ENCODE assay signal across 8 cellular contexts in the genomic region with DNA sequence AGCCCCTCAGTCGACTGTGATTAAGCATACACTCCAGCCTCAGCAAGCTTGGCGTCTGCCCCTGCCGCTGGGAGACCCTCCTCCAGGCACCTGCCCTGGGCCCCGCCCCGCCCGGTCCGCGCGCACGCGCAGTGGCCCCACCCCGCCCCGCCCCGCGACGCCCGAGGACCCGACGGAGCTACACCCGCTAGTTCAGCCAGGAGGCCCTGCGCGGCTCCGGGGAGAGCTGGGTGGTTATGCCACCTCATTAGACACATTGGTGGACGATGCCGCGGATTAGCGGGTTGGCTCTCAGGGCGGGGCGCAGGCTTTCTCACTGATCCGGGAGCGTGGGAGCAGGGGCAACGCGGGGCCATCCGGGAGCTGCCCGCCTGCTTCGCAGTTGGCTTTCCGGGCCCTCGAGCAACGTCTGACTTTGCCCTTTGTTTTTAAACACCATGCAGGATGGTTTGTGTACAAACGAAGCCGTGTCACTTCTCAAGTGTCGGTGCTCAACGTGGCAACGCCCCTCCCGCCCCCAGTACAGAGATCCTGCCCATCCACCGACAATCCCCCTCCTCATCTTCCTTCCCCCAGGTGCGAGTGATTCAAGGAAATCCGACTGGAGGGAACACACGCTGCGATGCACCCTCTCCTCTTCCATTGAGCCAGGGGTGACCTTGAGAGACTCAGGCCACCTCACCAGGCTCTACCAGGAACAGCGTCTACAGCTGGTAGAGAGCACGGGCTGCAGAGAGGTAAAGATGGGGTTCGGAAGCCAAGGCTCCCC.
DNase-seq lines count a peak whose midpoint lies in the region; ATAC-seq, FAIRE-seq and TF ChIP-seq lines count a peak whose summit lies in the region.

No MANE protein-coding gene starts in this region.

- POLR2A ChIA-PET in K562 (lab: Yijun Ruan, JAX), result no interaction called here

- peak overlapping the region; percentile 83 for H2AFZ ChIP-seq in K562 (ENCODE audit: low read depth, low read length)
- H2AFZ ChIP-seq in smooth muscle cell (ENCODE audit: low read depth), result peak overlapping the region; percentile 95

- in situ Hi-C loops in K562 (cut with MboI), result no loop called here

- BruUV-seq in K562 (replicated peaks; lab: Mats Ljungman, UMichigan), result no TSS peak

- no peaks in the 10 kb centered on the region; the same call in 1 of the 2 replicates for H4K20me1 ChIP-seq in K562 (replicated peaks; ENCODE audit: control insufficient read depth, insufficient read depth, low read length)
- no peaks in the 10 kb centered on the region for H4K20me1 ChIP-seq in smooth muscle cell (ENCODE audit: low read depth)

- H3K9me3 ChIP-seq in HUES64 (ENCODE audit: insufficient read depth, low read depth, low read length) (peaks cover 7% of the 10 kb centered on the region), K562 (replicated peaks; ENCODE audit: control insufficient read depth, insufficient read depth, low read depth, low read length) (no peaks in the 10 kb centered on the region), iPS-18a (ENCODE audit: control insufficient read depth, low read depth, low read length) (no peaks in the 10 kb centered on the region), smooth muscle cell (replicated peaks; ENCODE audit: low read depth) (no peaks in the 10 kb centered on the region)

- peak overlapping the region; percentile 38 for H3K4me2 ChIP-seq in K562 (ENCODE audit: insufficient read depth, low read length)
- H3K4me2 ChIP-seq in smooth muscle cell, result peak overlapping the region; percentile 86

- H3K4me1 ChIP-seq in HUES64 (ENCODE audit: insufficient read depth, low read length) (peaks cover 3% of the 10 kb centered on the region; the same call in 1 of the 2 replicates), K562 (replicated peaks in 1 of 2; ENCODE audit: control insufficient read depth in 2 of 2, insufficient read depth in 2 of 2, low read length in 2 of 2) (peaks cover 23 to 29% of the 10 kb centered on the region in 2 experiments), iPS-18a (ENCODE audit: control insufficient read depth, low read depth, low read length) (peaks cover 4% of the 10 kb centered on the region), smooth muscle cell (ENCODE audit: low read depth) (no peaks in the 10 kb centered on the region)

- CTCF ChIA-PET in K562 (lab: Yijun Ruan, JAX; ENCODE audit: low intra/inter-chr PET ratio), result no interaction called here

- ATAC-seq in GM18502 (IDR thresholded peaks at IDR 0.05; ENCODE audit: poor library complexity, unreplicated experiment), result peak; percentile 74
- ATAC-seq in K562, result peak; percentile 79
- no peak for ATAC-seq in GM18861 (IDR thresholded peaks at IDR 0.05; ENCODE audit: unreplicated experiment)
- no peak for ATAC-seq in HG02884 (IDR thresholded peaks at IDR 0.05; ENCODE audit: unreplicated experiment)

- H3K9ac ChIP-seq in HUES64 (ENCODE audit: low read depth, low read length) (peak overlapping the region; percentile 4; the same call in 1 of the 2 replicates), K562 (ENCODE audit: insufficient read depth in 1 of 2, low read depth in 2 of 2, low read length in 2 of 2) (no peak overlapping the region), iPS-18a (ENCODE audit: low read length) (peak overlapping the region; percentile 29), smooth muscle cell (ENCODE audit: low read depth) (no peak overlapping the region)

- TF ChIP-seq CTCF in K562 (IDR thresholded peaks at IDR 0.05 in 2 of 3, conservative IDR thresholded peaks at IDR 0.05 in 1 of 3; ENCODE audit: insufficient read depth in 2 of 3, low read depth in 1 of 3, low read length in 3 of 3), result 0 out of 6 replicates have a peak, but pooled peaks of 1 of the 3 experiments have one; percentile 1
- TF ChIP-seq CTCF in smooth muscle cell (IDR thresholded peaks at IDR 0.05; ENCODE audit: borderline replicate concordance, insufficient read depth, poor library complexity, severe bottlenecking), result no peak

- FAIRE-seq in K562 (lab: Jason Lieb, UNC), result no peak

- 10% methylated on average over 53 of the region's 53 CpGs for WGBS in HUES64
- WGBS in K562 (ENCODE audit: insufficient coverage, low coverage, missing lambda C conversion rate), result 50% methylated on average over 14 of the region's 53 CpGs
- 16% methylated on average over 48 of the region's 53 CpGs for WGBS in smooth muscle cell (ENCODE audit: low lambda C conversion rate)

- no peaks in the 10 kb centered on the region for H3K36me3 ChIP-seq in HUES64 (ENCODE audit: insufficient read depth, low read length)
- H3K36me3 ChIP-seq in K562 (ENCODE audit: control insufficient read depth, insufficient read depth, low read length), result no peaks in the 10 kb centered on the region
- H3K36me3 ChIP-seq in iPS-18a (ENCODE audit: control insufficient read depth, low read depth, low read length), result no peaks in the 10 kb centered on the region
- H3K36me3 ChIP-seq in smooth muscle cell (ENCODE audit: low read depth), result no peaks in the 10 kb centered on the region

- no peak for TF ChIP-seq POLR2A in K562 (conservative IDR thresholded peaks at IDR 0.05)

- no peak for TF ChIP-seq RAD21 in K562 (CRISPR knock-in tag; conservative IDR thresholded peaks at IDR 0.05 in 1 of 2, IDR thresholded peaks at IDR 0.05 in 1 of 2)

- intact Hi-C loops in K562 (cut with micrococcal nuclease), result no loop called here

- H3F3A ChIP-seq in smooth muscle cell (ENCODE audit: low read depth), result no peaks in the 10 kb centered on the region

- peaks cover 25% of the 10 kb centered on the region for H3K27me3 ChIP-seq in HUES64 (ENCODE audit: insufficient read depth, low read length)
- H3K27me3 ChIP-seq in K562 (ENCODE audit: control insufficient read depth in 2 of 2, insufficient read depth in 2 of 2, low read length in 2 of 2), result no peaks in the 10 kb centered on the region
- H3K27me3 ChIP-seq in iPS-18a (ENCODE audit: control insufficient read depth, insufficient read depth, low read length), result peaks cover 26% of the 10 kb centered on the region
- peaks cover 10% of the 10 kb centered on the region for H3K27me3 ChIP-seq in smooth muscle cell (ENCODE audit: low read depth)

- H3K9me1 ChIP-seq in K562 (ENCODE audit: control insufficient read depth, insufficient read depth, low read length), result no peaks in the 10 kb centered on the region

- H3K27ac ChIP-seq in HUES64 (ENCODE audit: low read depth, low read length) (no peak overlapping the region), K562 (ENCODE audit: extremely low read depth, low read depth, low read length) (peak overlapping the region; percentile 3; the same call in 1 of the 3 replicates), iPS-18a (ENCODE audit: low read length) (no peak overlapping the region), smooth muscle cell (ENCODE audit: low read depth) (no peak overlapping the region)

- DNase-seq in T-helper 9 cell (peak; percentile 66), K562 (ENCODE audit: extremely low read depth in 1 of 4, low spot score in 3 of 4) (peak; percentile 44 to 85 (median 82)), smooth muscle cell (lab: John Stamatoyannopoulos, UW; ENCODE audit: unreplicated experiment) (peak; percentile 5)

- no peak for TF ChIP-seq EP300 in K562 (IDR thresholded peaks at IDR 0.05; ENCODE audit: low read length)

- H3K79me2 ChIP-seq in K562 (ENCODE audit: control insufficient read depth, insufficient read depth, low read length) (no peaks in the 10 kb centered on the region), smooth muscle cell (ENCODE audit: low read depth) (no peaks in the 10 kb centered on the region)

- peak overlapping the region; percentile 53 for H3K4me3 ChIP-seq in HUES64 (ENCODE audit: low read length)
- no peak overlapping the region for H3K4me3 ChIP-seq in K562
- peak overlapping the region; percentile 61 for H3K4me3 ChIP-seq in iPS-18a (ENCODE audit: low read length)
- peak overlapping the region; percentile 51 for H3K4me3 ChIP-seq in smooth muscle cell

TF ChIP-seq in K562, 482 proteins besides CTCF, POLR2A, EP300 and RAD21 (continues in another document):
- no peak for TF ChIP-seq MAFK (IDR thresholded peaks at IDR 0.05; ENCODE audit: low read length)
- no peak for TF ChIP-seq GATAD2A (IDR thresholded peaks at IDR 0.05)
- TF ChIP-seq ZFX (CRISPR knock-in tag; IDR thresholded peaks at IDR 0.05), result peak; percentile 28; the same call in 1 of the 2 replicates
- no peak for TF ChIP-seq POLR2H (tag; IDR thresholded peaks at IDR 0.05; ENCODE audit: low read depth)
- TF ChIP-seq, protein P1, sequence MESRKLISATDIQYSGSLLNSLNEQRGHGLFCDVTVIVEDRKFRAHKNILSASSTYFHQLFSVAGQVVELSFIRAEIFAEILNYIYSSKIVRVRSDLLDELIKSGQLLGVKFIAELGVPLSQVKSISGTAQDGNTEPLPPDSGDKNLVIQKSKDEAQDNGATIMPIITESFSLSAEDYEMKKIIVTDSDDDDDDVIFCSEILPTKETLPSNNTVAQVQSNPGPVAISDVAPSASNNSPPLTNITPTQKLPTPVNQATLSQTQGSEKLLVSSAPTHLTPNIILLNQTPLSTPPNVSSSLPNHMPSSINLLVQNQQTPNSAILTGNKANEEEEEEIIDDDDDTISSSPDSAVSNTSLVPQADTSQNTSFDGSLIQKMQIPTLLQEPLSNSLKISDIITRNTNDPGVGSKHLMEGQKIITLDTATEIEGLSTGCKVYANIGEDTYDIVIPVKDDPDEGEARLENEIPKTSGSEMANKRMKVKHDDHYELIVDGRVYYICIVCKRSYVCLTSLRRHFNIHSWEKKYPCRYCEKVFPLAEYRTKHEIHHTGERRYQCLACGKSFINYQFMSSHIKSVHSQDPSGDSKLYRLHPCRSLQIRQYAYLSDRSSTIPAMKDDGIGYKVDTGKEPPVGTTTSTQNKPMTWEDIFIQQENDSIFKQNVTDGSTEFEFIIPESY (CRISPR knock-in tag; IDR thresholded peaks at IDR 0.05), result 0 out of 2 replicates have a peak, but pooled peaks have one; percentile 30
- TF ChIP-seq NEUROD1 (IDR thresholded peaks at IDR 0.05; ENCODE audit: borderline replicate concordance, low read depth, low read length, partially characterized antibody), result no peak
- 0 out of 2 replicates have a peak, but pooled peaks have one; percentile 35 for TF ChIP-seq L3MBTL2 (IDR thresholded peaks at IDR 0.05)
- TF ChIP-seq, protein P2, sequence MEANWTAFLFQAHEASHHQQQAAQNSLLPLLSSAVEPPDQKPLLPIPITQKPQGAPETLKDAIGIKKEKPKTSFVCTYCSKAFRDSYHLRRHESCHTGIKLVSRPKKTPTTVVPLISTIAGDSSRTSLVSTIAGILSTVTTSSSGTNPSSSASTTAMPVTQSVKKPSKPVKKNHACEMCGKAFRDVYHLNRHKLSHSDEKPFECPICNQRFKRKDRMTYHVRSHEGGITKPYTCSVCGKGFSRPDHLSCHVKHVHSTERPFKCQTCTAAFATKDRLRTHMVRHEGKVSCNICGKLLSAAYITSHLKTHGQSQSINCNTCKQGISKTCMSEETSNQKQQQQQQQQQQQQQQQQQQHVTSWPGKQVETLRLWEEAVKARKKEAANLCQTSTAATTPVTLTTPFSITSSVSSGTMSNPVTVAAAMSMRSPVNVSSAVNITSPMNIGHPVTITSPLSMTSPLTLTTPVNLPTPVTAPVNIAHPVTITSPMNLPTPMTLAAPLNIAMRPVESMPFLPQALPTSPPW (CRISPR knock-in tag; IDR thresholded peaks at IDR 0.05), result peak; percentile 62
- no peak for TF ChIP-seq NFATC3 (IDR thresholded peaks at IDR 0.05)

Comparison
In these comparisons a context has a peak if more than half of its experiments do, and no peak if none do; other contexts are left out.
1. ATAC-seq: peak in GM18502 (single experiment) and K562 (single experiment); none in GM18861 (single experiment) and HG02884 (single experiment).
2. H3K9ac ChIP-seq: peak in HUES64 (single experiment) and iPS-18a (single experiment); none in K562 (0 of 2) and smooth muscle cell (single experiment).
3. DNase-seq: peak in every context shown above with its lines; median percentile 82 in K562; 66 in T-helper 9 cell; 5 in smooth muscle cell.